In the genomic region with DNA sequence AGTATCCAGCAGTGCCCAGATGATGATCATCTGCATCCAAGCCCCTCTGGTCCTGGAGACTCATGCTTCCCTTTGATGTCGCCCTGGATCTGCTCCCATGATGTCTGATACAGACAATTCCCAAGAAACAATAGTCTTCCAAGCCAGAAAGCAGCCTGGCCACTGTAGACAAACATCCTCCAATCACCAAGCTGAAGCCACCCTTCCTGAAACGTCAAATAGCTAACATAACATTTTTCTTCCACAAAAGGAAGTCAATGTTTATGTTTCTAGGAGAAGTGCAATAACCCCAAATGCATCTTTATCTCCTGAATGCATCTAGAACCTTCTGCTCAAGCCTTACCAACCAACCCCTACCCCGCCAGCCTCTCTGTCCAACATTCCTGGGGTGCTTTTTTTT, we compare ENCODE assay signal across 13 cellular contexts. TPM values are rescaled to one million over a fixed set of nuclear protein-coding genes. Genes with fewer than 3 reads are reported as not detected.
DNase-seq lines count a peak whose midpoint lies in the region; ATAC-seq and TF ChIP-seq lines count a peak whose summit lies in the region.
"Had no signal": no experiment of that assay in that cellular context is flagged by ENCODE, and none has a peak within 500 bp of the region (broad histone marks: within the 10 kb centered on the region; RNA-seq: fewer than 3 reads in every experiment).

No MANE protein-coding gene starts in this region.

- no peak overlapping the region for H3K18ac ChIP-seq in mesenchymal stem cell (ENCODE audit: low read depth in 1 of 2, low read length in 2 of 2)

- no peak overlapping the region for H3K4me2 ChIP-seq in mesenchymal stem cell (ENCODE audit: low read length, poor library complexity, severe bottlenecking)

- no peak for TF ChIP-seq CTCF in upper lobe of left lung (IDR thresholded peaks at IDR 0.05)

- H3K23ac ChIP-seq in mesenchymal stem cell (ENCODE audit: low read length in 2 of 2) = no peak overlapping the region

- TF ChIP-seq POLR2A in upper lobe of left lung (IDR thresholded peaks at IDR 0.05) = peak in 1 of 4 donors; percentile 39

- intact Hi-C loops in Right ventricle myocardium superior (cut with DNase I) (no loop called here), Right ventricle myocardium inferior (cut with DNase I) (no loop called here)

- peak overlapping the region; percentile 84 for H3K4me3 Mint-ChIP-seq in central memory CD8-positive, alpha-beta T cell
- H3K4me3 Mint-ChIP-seq: H9, WTC11 had no signal

- peak; percentile 22 for DNase-seq in Right ventricle myocardium superior
- DNase-seq in Right ventricle myocardium inferior (ENCODE audit: missing footprints) = no peak
- no peak for DNase-seq in central memory CD8-positive, alpha-beta T cell (ENCODE audit: low spot score in 2 of 2)
- peak; percentile 13 for DNase-seq in mesenchymal stem cell
- DNase-seq in upper lobe of left lung = no peak
- DNase-seq: effector CD4-positive, alpha-beta T cell; H9; hippocampal formation had no signal

- 54% methylated on average over 3 of the region's 3 CpGs for WGBS in mesenchymal stem cell
- 20 to 31% methylated on average over 3 of the region's 3 CpGs for WGBS in upper lobe of left lung, 2 donors

- no peak overlapping the region for H2AFZ ChIP-seq in mesenchymal stem cell (ENCODE audit: low read depth, low read length)

- H4K8ac ChIP-seq in mesenchymal stem cell (ENCODE audit: low read length) = no peak overlapping the region

- ATAC-seq in Right ventricle myocardium superior (ENCODE audit: poor library complexity) = peak; percentile 47
- ATAC-seq in Right ventricle myocardium inferior = no peak
- no peak for ATAC-seq in central memory CD8-positive, alpha-beta T cell (replicated peaks; ENCODE audit: extremely low read depth, poor library complexity, severe bottlenecking)
- ATAC-seq in upper lobe of left lung (ENCODE audit: low FRiP score in 2 of 2) = peak; percentile 48 to 68
- ATAC-seq in GM19452 (IDR thresholded peaks at IDR 0.05; ENCODE audit: unreplicated experiment) = no peak
- no peak for ATAC-seq in HG03095 (IDR thresholded peaks at IDR 0.05; ENCODE audit: unreplicated experiment)
- no peak for ATAC-seq in GM19463 (IDR thresholded peaks at IDR 0.05; ENCODE audit: unreplicated experiment)
- ATAC-seq: WTC11 had no signal

- H3K27me3 Mint-ChIP-seq in central memory CD8-positive, alpha-beta T cell = no peaks in the 10 kb centered on the region

- peaks cover 7% of the 10 kb centered on the region for H3K36me3 Mint-ChIP-seq in central memory CD8-positive, alpha-beta T cell (ENCODE audit: insufficient read depth)
- H3K36me3 Mint-ChIP-seq: WTC11 had no signal

- no peak overlapping the region for H3K9ac ChIP-seq in mesenchymal stem cell (ENCODE audit: low read length)

- H2BK5ac ChIP-seq in mesenchymal stem cell (ENCODE audit: low read depth, low read length, poor library complexity, severe bottlenecking) = no peak overlapping the region

- no peak overlapping the region for H3K4me3 ChIP-seq in mesenchymal stem cell (ENCODE audit: insufficient read depth in 1 of 2, low read depth in 1 of 2, low read length in 2 of 2)
- H3K4me3 ChIP-seq in upper lobe of left lung = peak overlapping the region in 3 of 4 donors; percentile 9 to 39 (median 35)

- no peak overlapping the region for H2BK12ac ChIP-seq in mesenchymal stem cell (ENCODE audit: low read length in 2 of 2)

- no peak overlapping the region for H3K27ac ChIP-seq in mesenchymal stem cell (ENCODE audit: low read length, poor library complexity, severe bottlenecking)
- peak overlapping the region; percentile 84 to 91 (median 85) for H3K27ac ChIP-seq in upper lobe of left lung

- TF ChIP-seq EP300 in upper lobe of left lung (IDR thresholded peaks at IDR 0.05) = peak in 2 of 4 donors; percentile 16 to 17

- no peaks in the 10 kb centered on the region for H3K9me3 ChIP-seq in mesenchymal stem cell (ENCODE audit: control insufficient read depth, low read length)
- H3K9me3 ChIP-seq in upper lobe of left lung = no peaks in the 10 kb centered on the region

- no peak overlapping the region for H2BK15ac ChIP-seq in mesenchymal stem cell (ENCODE audit: low read depth, poor library complexity, severe bottlenecking)

- H2AK5ac ChIP-seq in mesenchymal stem cell (ENCODE audit: low read length, severe bottlenecking) = no peak overlapping the region

- H4K91ac ChIP-seq in mesenchymal stem cell (ENCODE audit: low read length) = no peak overlapping the region

- H3K4ac ChIP-seq in mesenchymal stem cell (ENCODE audit: low read depth in 1 of 2, low read length in 2 of 2) = no peak overlapping the region

- no peak overlapping the region for H2BK120ac ChIP-seq in mesenchymal stem cell (ENCODE audit: low read depth, low read length)

- H3K9me3 Mint-ChIP-seq in central memory CD8-positive, alpha-beta T cell = no peaks in the 10 kb centered on the region
- H3K9me3 Mint-ChIP-seq: H9 had no signal

- H3K27me3 ChIP-seq in mesenchymal stem cell (ENCODE audit: control insufficient read depth in 1 of 2, insufficient read depth in 1 of 2, low read length in 2 of 2) = peaks cover 0 to 4% of the 10 kb centered on the region in 2 experiments
- no peaks in the 10 kb centered on the region for H3K27me3 ChIP-seq in upper lobe of left lung

- peaks cover 43% of the 10 kb centered on the region for H3K4me1 Mint-ChIP-seq in central memory CD8-positive, alpha-beta T cell

- H3K14ac ChIP-seq in mesenchymal stem cell (ENCODE audit: low read length in 2 of 2) = no peak overlapping the region

- no peaks in the 10 kb centered on the region for H3K36me3 ChIP-seq in mesenchymal stem cell (ENCODE audit: control insufficient read depth in 1 of 2, insufficient read depth in 2 of 2, low read depth in 1 of 2, low read length in 2 of 2)
- no peaks in the 10 kb centered on the region for H3K36me3 ChIP-seq in upper lobe of left lung

- H3K27ac Mint-ChIP-seq in central memory CD8-positive, alpha-beta T cell (ENCODE audit: low read depth) = peak overlapping the region; percentile 86
- H3K27ac Mint-ChIP-seq: H9, WTC11 had no signal

- H3K4me1 ChIP-seq in mesenchymal stem cell (ENCODE audit: control insufficient read depth, insufficient read depth, low read depth, low read length) = no peaks in the 10 kb centered on the region
- H3K4me1 ChIP-seq in upper lobe of left lung = peaks cover 25 to 45% (median 31%) of the 10 kb centered on the region in 4 donors

- no peaks in the 10 kb centered on the region for H3K79me1 ChIP-seq in mesenchymal stem cell (replicated peaks; ENCODE audit: low read length, poor library complexity, severe bottlenecking)

RNA-seq across cellular contexts. Expression of gene DPEP2, which starts 1.2 kb away (rescaled TPM):
- 1.1 TPM for total RNA-seq in Right ventricle myocardium superior
- 0.87 TPM for total RNA-seq in Right ventricle myocardium inferior
- 0.35 TPM for polyA plus RNA-seq in mesenchymal stem cell (2013, experiment 1 of 2)
- 0.19 TPM for polyA plus RNA-seq in mesenchymal stem cell (2013, experiment 2 of 2)
- total RNA-seq in upper lobe of left lung = 10 to 100 TPM in 5 of 6 donors, 1 to 10 TPM in 1; 7.1 to 56.6 (median 23.0) TPM
- total RNA-seq: H9 had no signal

RNA-seq across cellular contexts. Expression of gene DPEP2NB, which starts 15.3 kb away (rescaled TPM):
- total RNA-seq in Right ventricle myocardium superior (not detected), Right ventricle myocardium inferior (not detected), upper lobe of left lung (not detected)
- not detected for polyA plus RNA-seq in mesenchymal stem cell (2013, experiment 1 of 2)
- polyA plus RNA-seq in mesenchymal stem cell (2013, experiment 2 of 2) = not detected
- total RNA-seq: H9, mucosa of gallbladder, WTC11 had no signal

RNA-seq across cellular contexts. Expression of gene DPEP3, which starts 20.2 kb away (rescaled TPM):
- total RNA-seq in Right ventricle myocardium superior (not detected), Right ventricle myocardium inferior (not detected), upper lobe of left lung (1 to 10 TPM in 1 of 6 donors, under 1 TPM in 3, not detected in 2; 0.15 to 1.0 (median 0.30) TPM)
- not detected for polyA plus RNA-seq in mesenchymal stem cell (2013, experiment 1 of 2)
- polyA plus RNA-seq in mesenchymal stem cell (2013, experiment 2 of 2) = not detected
- total RNA-seq: mucosa of gallbladder had no signal

RNA-seq across cellular contexts. Expression of gene DDX28, which starts 22.6 kb away (rescaled TPM):
- total RNA-seq in Right ventricle myocardium superior (7.2 TPM), Right ventricle myocardium inferior (7.5 TPM), upper lobe of left lung (10 to 100 TPM in 4 of 6 donors, 1 to 10 TPM in 2; 4.4 to 13.2 (median 12.1) TPM)
- 4.4 TPM for polyA plus RNA-seq in mesenchymal stem cell (2013, experiment 1 of 2)
- 4.6 TPM for polyA plus RNA-seq in mesenchymal stem cell (2013, experiment 2 of 2)

RNA-seq across cellular contexts. Expression of gene DUS2, which starts 22.6 kb away (rescaled TPM):
- total RNA-seq in Right ventricle myocardium superior (5.7 TPM), Right ventricle myocardium inferior (7.0 TPM), upper lobe of left lung (10 to 100 TPM; 12.7 to 28.3 (median 16.8) TPM)
- polyA plus RNA-seq in mesenchymal stem cell (2013, experiment 1 of 2) = 5.1 TPM
- polyA plus RNA-seq in mesenchymal stem cell (2013, experiment 2 of 2) = 5.3 TPM

Comparison
In these comparisons a context has a peak if more than half of its experiments do, and no peak if none do; other contexts are left out.
1. ATAC-seq: peak in Right ventricle myocardium superior (single experiment) and upper lobe of left lung (2 of 2); none in Right ventricle myocardium inferior (single experiment), central memory CD8-positive, alpha-beta T cell (single experiment), GM19452 (single experiment), HG03095 (single experiment) and GM19463 (single experiment).
2. DNase-seq: peak in Right ventricle myocardium superior (single experiment) and mesenchymal stem cell (single experiment); none in Right ventricle myocardium inferior (single experiment), central memory CD8-positive, alpha-beta T cell (0 of 2) and upper lobe of left lung (0 of 2).
3. H3K4me3 ChIP-seq: peak in upper lobe of left lung (3 of 4); none in mesenchymal stem cell (0 of 2).